Comparison of ENCODE assay signal across 13 cellular contexts in genomic region chr3:43012189-43012588, GRCh38. TPM values are rescaled to one million over a fixed set of nuclear protein-coding genes. Genes with fewer than 3 reads are reported as not detected.
DNase-seq lines count a peak whose midpoint lies in the region; ATAC-seq and TF ChIP-seq lines count a peak whose summit lies in the region.
"Had no signal": no experiment of that assay in that cellular context is flagged by ENCODE, and none has a peak within 500 bp of the region (broad histone marks: within the 10 kb centered on the region; RNA-seq: fewer than 3 reads in every experiment).

No MANE protein-coding gene starts in this region.

- intact Hi-C loops in natural killer cell (cut with micrococcal nuclease), result loop anchor here (5.0 kb wide), 1 partner anchor 275 kb away; the partner anchor contains the start of gene SNRK

- H3K27me3 Mint-ChIP-seq in natural killer cell (ENCODE audit: low read depth in 2 of 2) (no peaks in the 10 kb centered on the region), immature natural killer cell (ENCODE audit: low read depth in 3 of 3) (peaks cover 3 to 7% (median 4%) of the 10 kb centered on the region in 3 donors)
- peaks cover 0 to 2% of the 10 kb centered on the region in 2 donors for H3K27me3 Mint-ChIP-seq in natural killer cell treated with Interleukin-12 subunit alpha and Interleukin-12 subunit beta and Interleukin-15 and Interleukin-18, amount 100 ng/mL, for 72 hours

- H3K4me1 Mint-ChIP-seq in natural killer cell (no peaks in the 10 kb centered on the region), immature natural killer cell (peaks cover 0 to 2% of the 10 kb centered on the region in 2 donors)
- H3K4me1 Mint-ChIP-seq in natural killer cell treated with Interleukin-12 subunit alpha and Interleukin-12 subunit beta and Interleukin-15 and Interleukin-18, amount 100 ng/mL, for 72 hours (ENCODE audit: low read depth in 2 of 2), result no peaks in the 10 kb centered on the region

- ATAC-seq in natural killer cell, result peak in 2 of 3 donors; percentile 5 to 25
- ATAC-seq in natural killer cell treated with Interleukin-12 subunit alpha and Interleukin-12 subunit beta and Interleukin-15 and Interleukin-18, amount 100 ng/mL, for 72 hours, result no peak
- ATAC-seq in HG03095 (IDR thresholded peaks at IDR 0.05; ENCODE audit: unreplicated experiment), result no peak
- ATAC-seq in GM18517 (IDR thresholded peaks at IDR 0.05; ENCODE audit: unreplicated experiment), result no peak
- ATAC-seq in GM21737 (IDR thresholded peaks at IDR 0.05; ENCODE audit: unreplicated experiment), result no peak

- no peaks in the 10 kb centered on the region for H3K36me3 Mint-ChIP-seq in natural killer cell
- H3K36me3 Mint-ChIP-seq in natural killer cell treated with Interleukin-12 subunit alpha and Interleukin-12 subunit beta and Interleukin-15 and Interleukin-18, amount 100 ng/mL, for 72 hours, result no peaks in the 10 kb centered on the region
- no peaks in the 10 kb centered on the region for H3K36me3 Mint-ChIP-seq in immature natural killer cell
- H3K36me3 Mint-ChIP-seq: CD4-positive, CD25-positive, alpha-beta regulatory T cell had no signal

- no peak overlapping the region for H3K4me3 Mint-ChIP-seq in natural killer cell
- no peak overlapping the region for H3K4me3 Mint-ChIP-seq in natural killer cell treated with Interleukin-12 subunit alpha and Interleukin-12 subunit beta and Interleukin-15 and Interleukin-18, amount 100 ng/mL, for 72 hours
- H3K4me3 Mint-ChIP-seq in immature natural killer cell, result no peak overlapping the region
- H3K4me3 Mint-ChIP-seq: CD4-positive, CD25-positive, alpha-beta regulatory T cell had no signal

- no peak for TF ChIP-seq CTCF in natural killer cell (IDR thresholded peaks at IDR 0.05)

- H3K9me3 Mint-ChIP-seq in natural killer cell (no peaks in the 10 kb centered on the region), immature natural killer cell (peaks cover 0 to 7% (median 0%) of the 10 kb centered on the region in 6 donors)
- H3K9me3 Mint-ChIP-seq in natural killer cell treated with Interleukin-12 subunit alpha and Interleukin-12 subunit beta and Interleukin-15 and Interleukin-18, amount 100 ng/mL, for 72 hours, result no peaks in the 10 kb centered on the region

- no peak overlapping the region for H3K27ac Mint-ChIP-seq in natural killer cell
- no peak overlapping the region for H3K27ac Mint-ChIP-seq in natural killer cell treated with Interleukin-12 subunit alpha and Interleukin-12 subunit beta and Interleukin-15 and Interleukin-18, amount 100 ng/mL, for 72 hours
- H3K27ac Mint-ChIP-seq in immature natural killer cell, result no peak overlapping the region
- H3K27ac Mint-ChIP-seq: CD4-positive, CD25-positive, alpha-beta regulatory T cell had no signal

- peak; percentile 50 for DNase-seq in natural killer cell
- DNase-seq in natural killer cell treated with Interleukin-12 subunit alpha and Interleukin-12 subunit beta and Interleukin-15 and Interleukin-18, amount 100 ng/mL, for 72 hours (ENCODE audit: low spot score), result no peak
- DNase-seq in MV-4-11 (lab: John Stamatoyannopoulos, UW), result peak; percentile 16
- peak; percentile 56 to 59 (median 59) for DNase-seq in immature natural killer cell
- DNase-seq: 8988T, AML-193, Caco-2, GF-D8, HCEC 1CT had no signal

RNA-seq across cellular contexts. Expression of gene GASK1A, which starts 33.1 kb away (rescaled TPM):
- total RNA-seq in natural killer cell, result under 1 TPM in 2 of 3 donors, not detected in 1; 0.12 to 0.34 TPM
- total RNA-seq in natural killer cell treated with Interleukin-12 subunit alpha and Interleukin-12 subunit beta and Interleukin-15 and Interleukin-18, amount 100 ng/mL, for 72 hours, result under 1 TPM in 1 of 2 donors, not detected in 1; 0.29 TPM
- not detected for polyA plus RNA-seq in immature natural killer cell
- total RNA-seq: CD4-positive, CD25-positive, alpha-beta regulatory T cell had no signal
- polyA plus RNA-seq: CD4-positive, CD25-positive, alpha-beta regulatory T cell had no signal

Comparison
In these comparisons a context has a peak if more than half of its experiments do, and no peak if none do; other contexts are left out.
1. ATAC-seq: peak in natural killer cell (2 of 3); none in natural killer cell treated with Interleukin-12 subunit alpha and Interleukin-12 subunit beta and Interleukin-15 and Interleukin-18, amount 100 ng/mL, for 72 hours (0 of 2), HG03095 (single experiment), GM18517 (single experiment) and GM21737 (single experiment).